19 cellular contexts compared by ENCODE assay signal in the genomic region with DNA sequence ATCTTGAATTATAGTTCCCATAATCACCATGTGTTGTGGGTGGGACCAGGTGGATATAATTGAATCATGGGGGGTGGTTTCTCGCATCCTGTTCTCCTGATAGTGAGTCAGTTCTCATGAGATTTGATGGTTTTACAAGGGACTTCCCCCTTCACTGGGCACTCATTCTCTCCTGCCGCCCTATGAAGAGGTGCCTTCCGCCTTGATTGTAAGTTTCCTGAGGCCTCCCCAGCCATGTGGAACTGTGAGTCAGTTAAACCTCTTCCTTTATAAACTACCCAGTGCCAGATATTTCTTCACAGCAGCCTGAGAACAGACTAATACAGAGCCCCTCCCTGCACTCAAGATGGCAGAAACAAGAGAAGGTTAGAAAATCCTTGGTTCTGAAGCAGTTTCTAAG. TPM values are rescaled to one million over a fixed set of nuclear protein-coding genes. Genes with fewer than 3 reads are reported as not detected.
DNase-seq lines count a peak whose midpoint lies in the region; ATAC-seq lines count a peak whose summit lies in the region.
"Had no signal": no experiment of that assay in that cellular context is flagged by ENCODE, and none has a peak within 500 bp of the region (broad histone marks: within the 10 kb centered on the region; RNA-seq: fewer than 3 reads in every experiment).

No MANE protein-coding gene starts in this region.

- H3K36me3 Mint-ChIP-seq in activated naive CD4-positive, alpha-beta T cell treated with anti-CD3 and anti-CD28 coated beads, Interleukin-2, amount 50 U/mL, for 72 hours: peaks cover 18 to 53% of the 10 kb centered on the region in 2 donors
- H3K36me3 Mint-ChIP-seq in naive B cell: peaks cover 27 to 32% of the 10 kb centered on the region in 2 donors

- peaks cover 12 to 25% of the 10 kb centered on the region in 2 donors for H3K9me3 Mint-ChIP-seq in activated naive CD4-positive, alpha-beta T cell treated with anti-CD3 and anti-CD28 coated beads, Interleukin-2, amount 50 U/mL, for 72 hours
- peaks cover 11 to 28% (median 16%) of the 10 kb centered on the region in 7 donors for H3K9me3 Mint-ChIP-seq in naive B cell
- H3K9me3 Mint-ChIP-seq: CD4-positive, alpha-beta T cell; central memory CD8-positive, alpha-beta T cell; HFFc6 had no signal

- ATAC-seq in activated CD4-positive, CD25-positive, alpha-beta regulatory T cell treated with anti-CD3 and anti-CD28 coated beads, Interleukin-2, amount 50 U/mL, for 24 hours: peak; percentile 67 to 71
- peak; percentile 58 to 92 for ATAC-seq in activated naive CD4-positive, alpha-beta T cell treated with anti-CD3 and anti-CD28 coated beads, Interleukin-2, amount 50 U/mL, for 72 hours
- ATAC-seq in naive B cell (ENCODE audit: low read depth in 2 of 2) (peak; percentile 67 to 72), HG02759 (IDR thresholded peaks at IDR 0.05; ENCODE audit: unreplicated experiment) (no peak)
- ATAC-seq: T-cell had no signal

- H3K4me1 Mint-ChIP-seq in naive B cell: peaks cover 14 to 21% (median 17%) of the 10 kb centered on the region in 3 donors
- H3K4me1 Mint-ChIP-seq: central memory CD8-positive, alpha-beta T cell had no signal

- H3K4me3 Mint-ChIP-seq in naive B cell: no peak overlapping the region
- H3K4me3 Mint-ChIP-seq: activated naive CD8-positive, alpha-beta T cell; CD4-positive, alpha-beta T cell; central memory CD8-positive, alpha-beta T cell; HFFc6; T-cell had no signal

- peak overlapping the region in 1 of 2 donors; percentile 33 for H3K27ac Mint-ChIP-seq in activated naive CD4-positive, alpha-beta T cell treated with anti-CD3 and anti-CD28 coated beads, Interleukin-2, amount 50 U/mL, for 72 hours
- peak overlapping the region in 5 of 6 donors; percentile 48 to 91 (median 75) for H3K27ac Mint-ChIP-seq in naive B cell
- H3K27ac Mint-ChIP-seq: activated naive CD8-positive, alpha-beta T cell; CD4-positive, alpha-beta T cell; HFFc6; T-cell had no signal

- no peak for DNase-seq in activated CD4-positive, CD25-positive, alpha-beta regulatory T cell (lab: John Stamatoyannopoulos, UW)
- peak; percentile 6 for DNase-seq in HCEC 1CT
- peak in 1 of 2 donors; percentile 79 for DNase-seq in activated naive CD4-positive, alpha-beta T cell treated with anti-CD3 and anti-CD28 coated beads, Interleukin-2, amount 50 U/mL, for 72 hours (ENCODE audit: low spot score in 2 of 2)
- DNase-seq in naive B cell: peak; percentile 19
- no peak for DNase-seq in GOT3 (lab: John Stamatoyannopoulos, UW)
- no peak for DNase-seq in NCI-H1092 treated with DMSO at 0.1 percent for 48 hours (lab: John Stamatoyannopoulos, UW)
- DNase-seq: CD4-positive, alpha-beta T cell; HFFc6; islet precursor cell; NCI-H2081; Peyer's patch; posterior cingulate gyrus; T-cell; upper lobe of left lung had no signal

- no peaks in the 10 kb centered on the region for H3K27me3 Mint-ChIP-seq in naive B cell
- H3K27me3 Mint-ChIP-seq: central memory CD8-positive, alpha-beta T cell had no signal

RNA-seq across cellular contexts. Expression of a gene that starts 26.4 kb away (rescaled TPM):
- 10 to 100 TPM; 15.3 to 33.6 TPM for total RNA-seq in activated naive CD4-positive, alpha-beta T cell treated with anti-CD3 and anti-CD28 coated beads, Interleukin-2, amount 50 U/mL, for 72 hours
- 10 to 100 TPM; 18.3 to 30.6 (median 22.0) TPM for polyA plus RNA-seq in naive B cell (ENCODE audit: low read depth in 6 of 6)

RNA-seq across cellular contexts. Expression of a gene that starts 26.5 kb away (rescaled TPM):
- total RNA-seq in activated naive CD4-positive, alpha-beta T cell treated with anti-CD3 and anti-CD28 coated beads, Interleukin-2, amount 50 U/mL, for 72 hours: not detected
- not detected for polyA plus RNA-seq in naive B cell (ENCODE audit: low read depth in 6 of 6)
- total RNA-seq: CD4-positive, alpha-beta T cell; glomerular endothelial cell; HFFc6; T-cell; upper lobe of left lung had no signal

RNA-seq across cellular contexts. Expression of a gene that starts 34.2 kb away (rescaled TPM):
- not detected for total RNA-seq in activated naive CD4-positive, alpha-beta T cell treated with anti-CD3 and anti-CD28 coated beads, Interleukin-2, amount 50 U/mL, for 72 hours
- polyA plus RNA-seq in naive B cell (ENCODE audit: low read depth in 6 of 6): not detected
- total RNA-seq: CD4-positive, alpha-beta T cell; glomerular endothelial cell; HFFc6; T-cell had no signal

RNA-seq across cellular contexts. Expression of a gene that starts 48.7 kb away (rescaled TPM):
- total RNA-seq in activated naive CD4-positive, alpha-beta T cell treated with anti-CD3 and anti-CD28 coated beads, Interleukin-2, amount 50 U/mL, for 72 hours: not detected
- polyA plus RNA-seq in naive B cell (ENCODE audit: low read depth in 6 of 6): not detected
- total RNA-seq: CD4-positive, alpha-beta T cell; glomerular endothelial cell; HFFc6 had no signal

Comparison
In these comparisons a context has a peak if more than half of its experiments do, and no peak if none do; other contexts are left out.
1. DNase-seq: peak in HCEC 1CT (single experiment) and naive B cell (single experiment); none in activated CD4-positive, CD25-positive, alpha-beta regulatory T cell (0 of 4), GOT3 (single experiment) and NCI-H1092 treated with DMSO at 0.1 percent for 48 hours (single experiment).